ENCODE assay signal across 8 cellular contexts in genomic region chr9:35603986-35604577, GRCh38. TPM values are rescaled to one million over a fixed set of nuclear protein-coding genes. Genes with fewer than 3 reads are reported as not detected.
DNase-seq lines count a peak whose midpoint lies in the region; ATAC-seq and TF ChIP-seq lines count a peak whose summit lies in the region.

No MANE protein-coding gene starts in this region.

- intact Hi-C loops in mammary epithelial cell (cut with micrococcal nuclease) = loop anchor here (1.0 to 10.0 kb wide), 5 partner anchors 42 to 489 kb away; partner anchors contain the start of genes ATOSB, HRCT1 and SPAAR

- peak; percentile 96 for DNase-seq in AG04449 (ENCODE audit: low read depth, low spot score)
- peak; percentile 95 for DNase-seq in NCI-H2171 treated with DMSO at 0.1 percent for 48 hours (lab: John Stamatoyannopoulos, UW)
- DNase-seq in mammary epithelial cell = peak; percentile 99

- H3K4me2 ChIP-seq in mammary epithelial cell (ENCODE audit: insufficient read depth, low read depth, low read length) = peak overlapping the region; percentile 88

- dilution Hi-C loops in mammary epithelial cell (cut with HindIII; ENCODE audit: low sequenced_read_pairs) = loop anchor here (5.0 kb wide), 1 partner anchor 52 kb away; no protein-coding TSS in a partner anchor

- POLR2A ChIA-PET in AG04449 (lab: Yijun Ruan, JAX) = interaction anchor here (0.6 to 1.0 kb wide), 4 partner anchors 9 to 134 kb away, joined by 3 read pairs; no protein-coding TSS in a partner anchor

- H3K9me3 ChIP-seq in mammary epithelial cell (replicated peaks; ENCODE audit: insufficient read depth, low read length) = no peaks in the 10 kb centered on the region
- no peaks in the 10 kb centered on the region for H3K9me3 ChIP-seq in iPS-20b (ENCODE audit: insufficient read depth, low read depth, low read length)

- H3K4me1 ChIP-seq in mammary epithelial cell (ENCODE audit: insufficient read depth, low read length) (peaks cover 28% of the 10 kb centered on the region), iPS-20b (ENCODE audit: insufficient read depth, low read length) (peaks cover 16% of the 10 kb centered on the region)

- WGBS in mammary epithelial cell (ENCODE audit: low coverage, missing lambda C conversion rate) = 1% methylated on average over 24 of the region's 41 CpGs

- peak overlapping the region; percentile 98 for H2AFZ ChIP-seq in mammary epithelial cell (ENCODE audit: low read depth, low read length)

- peak; percentile 85 for ATAC-seq in GM18868 (IDR thresholded peaks at IDR 0.05; ENCODE audit: unreplicated experiment)
- peak; percentile 85 for ATAC-seq in HG03108 (IDR thresholded peaks at IDR 0.05; ENCODE audit: unreplicated experiment)

- in situ Hi-C loops in mammary epithelial cell (cut with MboI; ENCODE audit: low sequenced_read_pairs in 2 of 2) = loop anchor here in 1 of 2 donors (5.0 kb wide), 1 partner anchor 43 kb away; no protein-coding TSS in a partner anchor

- BruUV-seq in mammary epithelial cell (replicated peaks; lab: Mats Ljungman, UMichigan) = no TSS peak

- H3K4me3 ChIP-seq in AG04449 (ENCODE audit: low read depth, low read length) (peak overlapping the region; percentile 72), mammary epithelial cell (replicated peaks in 1 of 3; ENCODE audit: insufficient read depth in 1 of 3, low read depth in 2 of 3, low read length in 3 of 3) (peak overlapping the region; percentile 60 to 67 (median 64)), iPS-20b (ENCODE audit: low read length) (peak overlapping the region; percentile 69), skin epidermis (peak overlapping the region; percentile 53 to 95 (median 74))

- H3K9ac ChIP-seq in mammary epithelial cell (ENCODE audit: insufficient read depth, low read length) = peak overlapping the region; percentile 59
- peak overlapping the region; percentile 65; the same call in 1 of the 2 replicates for H3K9ac ChIP-seq in iPS-20b (ENCODE audit: low read depth, low read length)

- H3K36me3 ChIP-seq in mammary epithelial cell (ENCODE audit: insufficient read depth, low read length) (no peaks in the 10 kb centered on the region), iPS-20b (ENCODE audit: insufficient read depth, low read depth, low read length) (peaks cover 22% of the 10 kb centered on the region)

- peak; percentile 92 for TF ChIP-seq CTCF in AG04449 (IDR thresholded peaks at IDR 0.05; ENCODE audit: insufficient read depth, low read length, missing control alignments)
- peak; percentile 99 for TF ChIP-seq CTCF in VCaP (conservative IDR thresholded peaks at IDR 0.05)
- TF ChIP-seq CTCF in mammary epithelial cell (conservative IDR thresholded peaks at IDR 0.05 in 1 of 2, IDR thresholded peaks at IDR 0.05 in 1 of 2; ENCODE audit: extremely low read depth in 1 of 2, insufficient read depth in 1 of 2, low read depth in 1 of 2, low read length in 2 of 2) = peak; percentile 82 to 83

- H3K27me3 ChIP-seq in mammary epithelial cell (ENCODE audit: insufficient read depth, low read length) = no peaks in the 10 kb centered on the region
- no peaks in the 10 kb centered on the region for H3K27me3 ChIP-seq in iPS-20b (ENCODE audit: insufficient read depth, low read length)

- H3K27ac ChIP-seq in VCaP (peak overlapping the region; percentile 92), mammary epithelial cell (ENCODE audit: insufficient read depth, low read depth, low read length) (peak overlapping the region; percentile 68), iPS-20b (ENCODE audit: low read length) (no peak overlapping the region), skin epidermis (peak overlapping the region; percentile 38 to 94 (median 87))

- peaks cover 27% of the 10 kb centered on the region for H3K79me2 ChIP-seq in mammary epithelial cell (ENCODE audit: insufficient read depth, low read length)

- no peaks in the 10 kb centered on the region for H4K20me1 ChIP-seq in mammary epithelial cell (ENCODE audit: insufficient read depth, low read length)

- CTCF ChIA-PET in AG04449 (lab: Yijun Ruan, JAX) = interaction anchor here (0.6 to 2.2 kb wide), 42 partner anchors 9 to 489 kb away, joined by 3 to 17 read pairs (median 4); partner anchors contain the start of genes ARHGEF39, ATOSB, CA9 and CCDC107
- CTCF ChIA-PET in mammary epithelial cell (lab: Charles Lee; ENCODE audit: low non-redundant PET) = interaction anchor here (0.6 to 1.0 kb wide), 4 partner anchors 29 to 1146 kb away, joined by 3 read pairs; partner anchors contain the start of gene FAM219A

RNA-seq across cellular contexts. Expression of gene TESK1, which starts 1.0 kb away (rescaled TPM):
- 10 to 100 TPM; 22.7 to 37.9 TPM for total RNA-seq in mammary epithelial cell
- 13.1 TPM for polyA plus RNA-seq in mammary epithelial cell
- 24.4 TPM for polyA minus RNA-seq in mammary epithelial cell

RNA-seq across cellular contexts. Expression of gene CD72, which starts 14.1 kb away (rescaled TPM):
- total RNA-seq in mammary epithelial cell = 1 to 10 TPM; 1.5 to 1.7 TPM
- 0.49 TPM for polyA plus RNA-seq in mammary epithelial cell
- polyA minus RNA-seq in mammary epithelial cell = not detected

RNA-seq across cellular contexts. Expression of gene SIT1, which starts 46.6 kb away (rescaled TPM):
- not detected for total RNA-seq in mammary epithelial cell
- not detected for polyA plus RNA-seq in mammary epithelial cell
- not detected for polyA minus RNA-seq in mammary epithelial cell

RNA-seq across cellular contexts. Expression of gene RMRP, which starts 53.7 kb away (rescaled TPM):
- total RNA-seq in mammary epithelial cell = over 10,000 TPM; 16,267 to 114,057 TPM
- 37.3 TPM for polyA plus RNA-seq in mammary epithelial cell
- polyA minus RNA-seq in mammary epithelial cell = 5,045 TPM

RNA-seq across cellular contexts. Expression of gene CCDC107, which starts 54.0 kb away (rescaled TPM):
- 10 to 100 TPM; 16.3 TPM for total RNA-seq in mammary epithelial cell
- 13.4 TPM for polyA plus RNA-seq in mammary epithelial cell
- polyA minus RNA-seq in mammary epithelial cell = 2.9 TPM
